16 cellular contexts compared by ENCODE assay signal in genomic region chr16:70656712-70657263, GRCh38. TPM values are rescaled to one million over a fixed set of nuclear protein-coding genes. Genes with fewer than 3 reads are reported as not detected.
DNase-seq lines count a peak whose midpoint lies in the region; TF ChIP-seq lines count a peak whose summit lies in the region.
"Had no signal": no experiment of that assay in that cellular context is flagged by ENCODE, and none has a peak within 500 bp of the region (broad histone marks: within the 10 kb centered on the region; RNA-seq: fewer than 3 reads in every experiment).

No MANE protein-coding gene starts in this region.

- peak; percentile 30 for TF ChIP-seq CTCF in endodermal cell (conservative IDR thresholded peaks at IDR 0.05)
- TF ChIP-seq CTCF in adrenal gland (IDR thresholded peaks at IDR 0.05): no peak

- no peak overlapping the region for H4K8ac ChIP-seq in neuronal stem cell (ENCODE audit: low read depth, low read length)

- H3K18ac ChIP-seq in neuronal stem cell (ENCODE audit: low read length): peak overlapping the region; percentile 52

- no peaks in the 10 kb centered on the region for H3K9me3 Mint-ChIP-seq in endodermal cell
- H3K9me3 Mint-ChIP-seq in activated T-helper 2 cell treated with anti-CD3 and anti-CD28 coated beads, Interferon-gamma antibody, Interleukin-2, Interleukin-4, amounts not matched to agents 10 μg/mL and 5 μg/mL and 100 μg/mL, durations not matched to agents 14 hours and 24 hours and 36 hours: no peaks in the 10 kb centered on the region
- H3K9me3 Mint-ChIP-seq: CD14-positive monocyte had no signal

- H3K36me3 ChIP-seq in H7 (replicated peaks; ENCODE audit: control insufficient read depth, insufficient read depth, low read length): no peaks in the 10 kb centered on the region
- no peaks in the 10 kb centered on the region for H3K36me3 ChIP-seq in endodermal cell (ENCODE audit: control insufficient read depth, insufficient read depth, low read length)
- H3K36me3 ChIP-seq in neuronal stem cell (replicated peaks in 1 of 2; ENCODE audit: control insufficient read depth in 2 of 2, insufficient read depth in 2 of 2, low read length in 2 of 2): peaks cover 0 to 1% of the 10 kb centered on the region in 2 donors
- H3K36me3 ChIP-seq in adrenal gland (replicated peaks in 1 of 2): peaks cover 0 to 10% of the 10 kb centered on the region in 2 donors
- H3K36me3 ChIP-seq: Peyer's patch had no signal

- no peak overlapping the region for H3K27ac ChIP-seq in endodermal cell (ENCODE audit: low read depth, low read length)
- no peak overlapping the region for H3K27ac ChIP-seq in neuronal stem cell (replicated peaks; ENCODE audit: low read length)
- H3K27ac ChIP-seq in adrenal gland: no peak overlapping the region
- H3K27ac ChIP-seq: A549, Peyer's patch had no signal

- no peak for TF ChIP-seq POLR2A in adrenal gland (IDR thresholded peaks at IDR 0.05)

- H3K4me1 ChIP-seq in endodermal cell (ENCODE audit: control insufficient read depth, insufficient read depth, low read length) (no peaks in the 10 kb centered on the region), neuronal stem cell (ENCODE audit: control insufficient read depth in 2 of 2, insufficient read depth in 1 of 2, low read depth in 1 of 2, low read length in 2 of 2) (no peaks in the 10 kb centered on the region), adrenal gland (replicated peaks in 1 of 2) (peaks cover 0 to 8% of the 10 kb centered on the region in 2 donors)
- H3K4me1 ChIP-seq: A549, Caco-2 had no signal

- no peaks in the 10 kb centered on the region for H3K27me3 Mint-ChIP-seq in endodermal cell (ENCODE audit: insufficient read depth)
- peaks cover 1% of the 10 kb centered on the region for H3K27me3 Mint-ChIP-seq in activated T-helper 2 cell treated with anti-CD3 and anti-CD28 coated beads, Interferon-gamma antibody, Interleukin-2, Interleukin-4, amounts not matched to agents 10 μg/mL and 5 μg/mL and 100 μg/mL, durations not matched to agents 14 hours and 24 hours and 36 hours (ENCODE audit: low read depth)

- DNase-seq in H7 (peak; percentile 62), SHP77 treated with DMSO at 0.1 percent for 48 hours (lab: John Stamatoyannopoulos, UW) (peak; percentile 80), endodermal cell (peak; percentile 73), neuronal stem cell (ENCODE audit: low spot score) (no peak), NCI-H187 (lab: John Stamatoyannopoulos, UW) (no peak), NCI-H146 treated with DMSO at 0.1 percent for 48 hours (lab: John Stamatoyannopoulos, UW; ENCODE audit: unreplicated experiment) (no peak), adrenal gland (no peak)
- no peak for DNase-seq in activated T-helper 2 cell treated with anti-CD3 and anti-CD28 coated beads, Interferon-gamma antibody, Interleukin-2, Interleukin-4, amounts not matched to agents 10 μg/mL and 5 μg/mL and 100 μg/mL, durations not matched to agents 14 hours and 24 hours and 36 hours (ENCODE audit: low spot score)
- DNase-seq: NCI-H1105, NCI-H187 treated with DMSO at 0.1 percent for 48 hours, NCI-H446, Right ventricle myocardium superior had no signal

- no peak overlapping the region for H2BK120ac ChIP-seq in neuronal stem cell (ENCODE audit: low read depth, low read length)

- H3K27me3 ChIP-seq in H7 (ENCODE audit: control insufficient read depth, insufficient read depth, low read length): no peaks in the 10 kb centered on the region
- H3K27me3 ChIP-seq in endodermal cell (ENCODE audit: control insufficient read depth, insufficient read depth, low read length, poor library complexity, severe bottlenecking): no peaks in the 10 kb centered on the region
- H3K27me3 ChIP-seq in neuronal stem cell (ENCODE audit: control insufficient read depth in 3 of 3, insufficient read depth in 3 of 3, low read depth in 1 of 3, low read length in 3 of 3): no peaks in the 10 kb centered on the region
- no peaks in the 10 kb centered on the region for H3K27me3 ChIP-seq in adrenal gland
- H3K27me3 ChIP-seq: Peyer's patch had no signal

- no peak overlapping the region for H3K4me2 ChIP-seq in neuronal stem cell (ENCODE audit: insufficient read depth, low read length, poor library complexity, severe bottlenecking)
- H3K4me2 ChIP-seq: A549 had no signal

- no peak overlapping the region for H3K4me3 Mint-ChIP-seq in endodermal cell
- no peak overlapping the region for H3K4me3 Mint-ChIP-seq in activated T-helper 2 cell treated with anti-CD3 and anti-CD28 coated beads, Interferon-gamma antibody, Interleukin-2, Interleukin-4, amounts not matched to agents 10 μg/mL and 5 μg/mL and 100 μg/mL, durations not matched to agents 14 hours and 24 hours and 36 hours (ENCODE audit: low read depth)
- H3K4me3 Mint-ChIP-seq: CD14-positive monocyte had no signal

- no peak overlapping the region for H3K9ac ChIP-seq in endodermal cell (ENCODE audit: extremely low read depth, low read length, poor library complexity, severe bottlenecking)
- H3K9ac ChIP-seq in neuronal stem cell (ENCODE audit: low read depth, low read length, poor library complexity): peak overlapping the region; percentile 84

- H2BK5ac ChIP-seq in neuronal stem cell (ENCODE audit: low read length): no peak overlapping the region

- H2BK15ac ChIP-seq in neuronal stem cell (ENCODE audit: low read length): no peak overlapping the region

- no peak overlapping the region for H3K4ac ChIP-seq in neuronal stem cell (ENCODE audit: low read length)

- WGBS in endodermal cell (ENCODE audit: insufficient coverage in 1 of 2, insufficient read length in 1 of 2), 2 experiments: 90% methylated on average over 16 to 22 of the region's 22 CpGs
- no CpG with 5 or more reads among the region's 22 CpGs for WGBS in neuronal stem cell (ENCODE audit: extremely low coverage in 2 of 2, insufficient read length in 2 of 2, insufficient replicate concordance in 1 of 2), 2 donors
- WGBS in adrenal gland, 4 donors: 80 to 93% (median 83%) methylated on average over 7 to 22 of the region's 22 CpGs

- no peaks in the 10 kb centered on the region for H3K9me3 ChIP-seq in endodermal cell (ENCODE audit: control insufficient read depth, low read length)
- H3K9me3 ChIP-seq in neuronal stem cell (replicated peaks in 1 of 2; ENCODE audit: control insufficient read depth in 2 of 2, insufficient read depth in 1 of 2, low read depth in 1 of 2, low read length in 2 of 2): no peaks in the 10 kb centered on the region
- no peaks in the 10 kb centered on the region for H3K9me3 ChIP-seq in adrenal gland (replicated peaks in 1 of 3)
- H3K9me3 ChIP-seq: A549, Caco-2, Peyer's patch had no signal

- peaks cover 3% of the 10 kb centered on the region for H3K4me1 Mint-ChIP-seq in endodermal cell
- peaks cover 5% of the 10 kb centered on the region for H3K4me1 Mint-ChIP-seq in activated T-helper 2 cell treated with anti-CD3 and anti-CD28 coated beads, Interferon-gamma antibody, Interleukin-2, Interleukin-4, amounts not matched to agents 10 μg/mL and 5 μg/mL and 100 μg/mL, durations not matched to agents 14 hours and 24 hours and 36 hours (ENCODE audit: low read depth)

- no peaks in the 10 kb centered on the region for H3K79me1 ChIP-seq in neuronal stem cell (ENCODE audit: low read depth, low read length)

- H3K4me3 ChIP-seq in H7 (ENCODE audit: insufficient read depth, low read depth, low read length): no peak overlapping the region
- no peak overlapping the region for H3K4me3 ChIP-seq in endodermal cell (ENCODE audit: low read length)
- no peak overlapping the region for H3K4me3 ChIP-seq in neuronal stem cell (ENCODE audit: low read length in 2 of 2)
- H3K4me3 ChIP-seq in adrenal gland: no peak overlapping the region
- H3K4me3 ChIP-seq: A549, Peyer's patch had no signal

- no peak overlapping the region for H3K27ac Mint-ChIP-seq in endodermal cell
- no peak overlapping the region for H3K27ac Mint-ChIP-seq in activated T-helper 2 cell treated with anti-CD3 and anti-CD28 coated beads, Interferon-gamma antibody, Interleukin-2, Interleukin-4, amounts not matched to agents 10 μg/mL and 5 μg/mL and 100 μg/mL, durations not matched to agents 14 hours and 24 hours and 36 hours
- H3K27ac Mint-ChIP-seq: CD14-positive monocyte had no signal

- peak overlapping the region; percentile 31 for H3K14ac ChIP-seq in neuronal stem cell (ENCODE audit: low read length)

- peak overlapping the region; percentile 82 for H3K23ac ChIP-seq in neuronal stem cell (ENCODE audit: low read depth, low read length, poor library complexity)

- peak overlapping the region; percentile 16 for H2BK12ac ChIP-seq in neuronal stem cell (ENCODE audit: low read length)

- H3K36me3 Mint-ChIP-seq in endodermal cell (ENCODE audit: low read depth): peaks cover 2% of the 10 kb centered on the region
- H3K36me3 Mint-ChIP-seq in activated T-helper 2 cell treated with anti-CD3 and anti-CD28 coated beads, Interferon-gamma antibody, Interleukin-2, Interleukin-4, amounts not matched to agents 10 μg/mL and 5 μg/mL and 100 μg/mL, durations not matched to agents 14 hours and 24 hours and 36 hours (ENCODE audit: low read depth): no peaks in the 10 kb centered on the region
- H3K36me3 Mint-ChIP-seq: CD14-positive monocyte had no signal

- H4K91ac ChIP-seq in neuronal stem cell (ENCODE audit: low read depth, low read length, poor library complexity): no peak overlapping the region

- H2AFZ ChIP-seq in neuronal stem cell (ENCODE audit: low read length): peak overlapping the region; percentile 12

- intact Hi-C loops in activated T-helper 2 cell treated with anti-CD3 and anti-CD28 coated beads, Interferon-gamma antibody, Interleukin-2, Interleukin-4, amounts not matched to agents 10 μg/mL and 5 μg/mL and 100 μg/mL, durations not matched to agents 14 hours and 24 hours and 36 hours (cut with micrococcal nuclease): no loop called here
- intact Hi-C loops in adrenal gland (cut with DNase I): loop anchor here in 1 of 2 donors (10.0 kb wide), 1 partner anchor 122 kb away; no protein-coding TSS in a partner anchor

- no peak overlapping the region for H2AK5ac ChIP-seq in neuronal stem cell (ENCODE audit: low read depth, low read length)

RNA-seq across cellular contexts. Expression of gene IL34, which starts 10.4 kb away (rescaled TPM):
- 8.5 and 8.8 TPM in 2 replicates for total RNA-seq in H7 (2014; rRNA removed; shearing (Covaris generic))
- total RNA-seq in endodermal cell (1 to 10 TPM; 3.0 to 5.6 TPM), adrenal gland (10 to 100 TPM; 16.8 to 62.9 (median 40.3) TPM)
- 1.3 TPM for polyA plus RNA-seq in endodermal cell (2013, experiment 1 of 2)
- 0.21 TPM for polyA plus RNA-seq in endodermal cell (2013, experiment 2 of 2)
- not detected for polyA plus RNA-seq in neuronal stem cell (2013, experiment 1 of 2)
- 0.03 TPM for polyA plus RNA-seq in neuronal stem cell (2013, experiment 2 of 2)
- total RNA-seq in activated T-helper 2 cell treated with anti-CD3 and anti-CD28 coated beads, Interferon-gamma antibody, Interleukin-2, Interleukin-4, amounts not matched to agents 10 μg/mL and 5 μg/mL and 100 μg/mL, durations not matched to agents 14 hours and 24 hours and 36 hours: 0.28 TPM in 1 of 2 replicates, not detected in the other
- 10 to 100 TPM in 2 of 3 donors, 1 to 10 TPM in 1; 3.2 to 36.5 (median 35.0) TPM for polyA plus RNA-seq in adrenal gland
- polyA plus RNA-seq: CD14-positive monocyte had no signal

RNA-seq across cellular contexts. Expression of gene MTSS2, which starts 29.1 kb away (rescaled TPM):
- 30.7 and 44.8 TPM in 2 replicates for total RNA-seq in H7 (2014; rRNA removed; shearing (Covaris generic))
- total RNA-seq in endodermal cell (10 to 100 TPM; 23.4 to 24.0 TPM), adrenal gland (100 to 1,000 TPM in 1 of 8 donors, 10 to 100 TPM in 7; 60.1 to 127 (median 76.2) TPM)
- polyA plus RNA-seq in endodermal cell (2013, experiment 1 of 2): 86.6 TPM
- polyA plus RNA-seq in endodermal cell (2013, experiment 2 of 2): 67.0 TPM
- 45.9 TPM for polyA plus RNA-seq in neuronal stem cell (2013, experiment 1 of 2)
- 48.5 TPM for polyA plus RNA-seq in neuronal stem cell (2013, experiment 2 of 2)
- 1.3 TPM in 2 replicates for total RNA-seq in activated T-helper 2 cell treated with anti-CD3 and anti-CD28 coated beads, Interferon-gamma antibody, Interleukin-2, Interleukin-4, amounts not matched to agents 10 μg/mL and 5 μg/mL and 100 μg/mL, durations not matched to agents 14 hours and 24 hours and 36 hours
- polyA plus RNA-seq in adrenal gland: 100 to 1,000 TPM in 1 of 3 donors, 10 to 100 TPM in 2; 32.4 to 145 (median 39.2) TPM
- polyA plus RNA-seq: CD14-positive monocyte had no signal

Comparison
In these comparisons a context has a peak if more than half of its experiments do, and no peak if none do; other contexts are left out.
1. DNase-seq: peak in H7 (single experiment), SHP77 treated with DMSO at 0.1 percent for 48 hours (single experiment) and endodermal cell (single experiment); none in neuronal stem cell (single experiment), NCI-H187 (0 of 2), activated T-helper 2 cell treated with anti-CD3 and anti-CD28 coated beads, Interferon-gamma antibody, Interleukin-2, Interleukin-4, amounts not matched to agents 10 μg/mL and 5 μg/mL and 100 μg/mL, durations not matched to agents 14 hours and 24 hours and 36 hours (single experiment), NCI-H146 treated with DMSO at 0.1 percent for 48 hours (single experiment) and adrenal gland (0 of 7).
2. RNA of gene MTSS2, which starts 29.1 kb away (total RNA-seq): 60.1 to 127 TPM in adrenal gland, 30.7 to 44.8 TPM in H7 and 23.4 to 24.0 TPM in endodermal cell; 1.3 TPM in activated T-helper 2 cell treated with anti-CD3 and anti-CD28 coated beads, Interferon-gamma antibody, Interleukin-2, Interleukin-4, amounts not matched to agents 10 μg/mL and 5 μg/mL and 100 μg/mL, durations not matched to agents 14 hours and 24 hours and 36 hours; every median in the first group is over 10 times any median in the second.